ENCODE assay signal across 25 cellular contexts in genomic region chr16:77738706-77739105, GRCh38. TPM values are rescaled to one million over a fixed set of nuclear protein-coding genes. Genes with fewer than 3 reads are reported as not detected.
DNase-seq lines count a peak whose midpoint lies in the region; ATAC-seq and TF ChIP-seq lines count a peak whose summit lies in the region.
"Had no signal": no experiment of that assay in that cellular context is flagged by ENCODE, and none has a peak within 500 bp of the region (broad histone marks: within the 10 kb centered on the region; RNA-seq: fewer than 3 reads in every experiment).

No MANE protein-coding gene starts in this region.

- no peak overlapping the region for H4K91ac ChIP-seq in IMR-90 (ENCODE audit: insufficient read depth, low read depth, low read length)

- no peak overlapping the region for H3K4ac ChIP-seq in IMR-90 (ENCODE audit: low read depth, low read length)

- in situ Hi-C loops in IMR-90 (cut with MboI; ENCODE audit: low sequenced_read_pairs): no loop called here

- WGBS in IMR-90 (ENCODE audit: extremely low coverage in 2 of 2, insufficient read length in 1 of 2), 2 experiments: no CpG with 5 or more reads among the region's 7 CpGs

- POLR2A ChIA-PET in IMR-90 (lab: Charles Lee; ENCODE audit: unreplicated experiment): no interaction called here
- POLR2A ChIA-PET in WTC11 (lab: Charles Lee): no interaction called here
- POLR2A ChIA-PET in OCI-LY7 (lab: Charles Lee): interaction anchor here (1.0 kb wide), 1 partner anchor 66 kb away, joined by 3 read pairs; no protein-coding TSS in a partner anchor

- peak overlapping the region; percentile 32; the same call in 1 of the 2 replicates for H4K5ac ChIP-seq in IMR-90 (ENCODE audit: low read depth, low read length)

- no peak overlapping the region for H4K8ac ChIP-seq in IMR-90 (ENCODE audit: low read depth in 2 of 2, low read length in 2 of 2)

- H3K4me3 Mint-ChIP-seq in WTC11: no peak overlapping the region
- H3K4me3 Mint-ChIP-seq: CD8-positive, alpha-beta T cell had no signal

- H3K23ac ChIP-seq in IMR-90 (ENCODE audit: low read depth, low read length): no peak overlapping the region

- no peak for TF ChIP-seq RAD21 in IMR-90 (IDR thresholded peaks at IDR 0.05; ENCODE audit: low read length)

- H3K27ac Mint-ChIP-seq in WTC11: peak overlapping the region; percentile 2; the same call in 1 of the 2 replicates
- H3K27ac Mint-ChIP-seq: CD8-positive, alpha-beta T cell had no signal

- no peak overlapping the region for H3K56ac ChIP-seq in IMR-90 (ENCODE audit: extremely low read depth, insufficient read depth, low read length)

- no peaks in the 10 kb centered on the region for H3K9me2 ChIP-seq in OCI-LY7 (ENCODE audit: insufficient read depth, low read length)

- H3K27me3 ChIP-seq in BLaER1 treated with 17β-estradiol and CSF1 and Interleukin-3, amounts not matched to agents 10 nM and 100 nM: peaks cover 0 to 5% (median 0%) of the 10 kb centered on the region in 11 experiments; a peak in 1 of 22 replicates
- H3K27me3 ChIP-seq in IMR-90 (ENCODE audit: control insufficient read depth, insufficient read depth, low read length): no peaks in the 10 kb centered on the region

- H2BK20ac ChIP-seq in IMR-90 (ENCODE audit: low read depth, low read length): no peak overlapping the region

- H3K14ac ChIP-seq in IMR-90 (replicated peaks; ENCODE audit: low read depth, low read length): no peak overlapping the region

- no peak overlapping the region for H2AK5ac ChIP-seq in IMR-90 (ENCODE audit: low read depth, low read length)

- CTCF ChIA-PET in IMR-90 (lab: Yijun Ruan, JAX) (interaction anchor here (1.6 kb wide), 1 partner anchor 12 kb away, joined by 3 read pairs; no protein-coding TSS in a partner anchor), WTC11 (lab: Charles Lee) (no interaction called here), OCI-LY7 (lab: Charles Lee; ENCODE audit: unreplicated experiment) (no interaction called here)

- no peaks in the 10 kb centered on the region for H3K4me1 Mint-ChIP-seq in WTC11

- no peaks in the 10 kb centered on the region for H3K79me2 ChIP-seq in OCI-LY7 (ENCODE audit: insufficient read depth, low read depth, low read length)

- H2BK15ac ChIP-seq in IMR-90 (ENCODE audit: low read depth, low read length): no peak overlapping the region

- peak overlapping the region in 1 of 11 experiments; percentile 63; a peak in 1 of 22 replicates for H3K27ac ChIP-seq in BLaER1 treated with 17β-estradiol and CSF1 and Interleukin-3, amounts not matched to agents 10 nM and 100 nM
- no peak overlapping the region for H3K27ac ChIP-seq in IMR-90 (ENCODE audit: insufficient read depth, low read length)
- H3K27ac ChIP-seq in OCI-LY7 (ENCODE audit: low read depth, low read length, poor library complexity, severe bottlenecking): no peak overlapping the region
- H3K27ac ChIP-seq: A549, C4-2B, SK-N-MC had no signal

- no peaks in the 10 kb centered on the region for H3K9me1 ChIP-seq in IMR-90 (ENCODE audit: insufficient read depth, low read length)

- H3K9me3 ChIP-seq in BLaER1 treated with 17β-estradiol and CSF1 and Interleukin-3, amounts not matched to agents 10 nM and 100 nM (replicated peaks in 1 of 11): peaks cover 9 to 21% (median 18%) of the 10 kb centered on the region in 11 experiments; a peak in 19 of 22 replicates
- no peaks in the 10 kb centered on the region for H3K9me3 ChIP-seq in IMR-90 (ENCODE audit: control insufficient read depth, insufficient read depth, low read length)
- H3K9me3 ChIP-seq in OCI-LY7 (ENCODE audit: low read length): no peaks in the 10 kb centered on the region
- H3K9me3 ChIP-seq: A549, Caco-2 had no signal

- H2AFZ ChIP-seq in IMR-90 (replicated peaks; ENCODE audit: low read length, poor library complexity): no peak overlapping the region
- no peak overlapping the region for H2AFZ ChIP-seq in OCI-LY7 (ENCODE audit: low read length)

- no peak overlapping the region for H2BK5ac ChIP-seq in IMR-90 (ENCODE audit: low read depth, low read length, poor library complexity, severe bottlenecking)

- H4K20me1 ChIP-seq in BLaER1 treated with 17β-estradiol and CSF1 and Interleukin-3, amounts not matched to agents 10 nM and 100 nM: no peaks in the 10 kb centered on the region
- H4K20me1 ChIP-seq in IMR-90 (ENCODE audit: insufficient read depth, low read length) (no peaks in the 10 kb centered on the region), OCI-LY7 (ENCODE audit: insufficient read depth, low read length) (no peaks in the 10 kb centered on the region)

- no peaks in the 10 kb centered on the region for H3K36me3 ChIP-seq in BLaER1 treated with 17β-estradiol and CSF1 and Interleukin-3, amounts not matched to agents 10 nM and 100 nM
- no peaks in the 10 kb centered on the region for H3K36me3 ChIP-seq in IMR-90 (ENCODE audit: control insufficient read depth, insufficient read depth, low read length)
- H3K36me3 ChIP-seq in OCI-LY7 (ENCODE audit: insufficient read depth, low read length): no peaks in the 10 kb centered on the region

- no peak for ATAC-seq in IMR-90 (ENCODE audit: low read depth)
- no peak for ATAC-seq in WTC11
- ATAC-seq: A549; CD8-positive, alpha-beta T cell had no signal

- H3K4me2 ChIP-seq in BLaER1 treated with 17β-estradiol and CSF1 and Interleukin-3, amounts not matched to agents 10 nM and 100 nM: peak overlapping the region in 9 of 11 experiments; percentile 40 to 64 (median 61); a peak in 13 of 22 replicates
- H3K4me2 ChIP-seq in IMR-90 (ENCODE audit: low read depth, low read length) (no peak overlapping the region), OCI-LY7 (ENCODE audit: low read length) (no peak overlapping the region)
- H3K4me2 ChIP-seq: A549 had no signal

- TF ChIP-seq CTCF in IMR-90 (conservative IDR thresholded peaks at IDR 0.05; ENCODE audit: low read depth, low read length): no peak
- TF ChIP-seq CTCF in WTC11 (IDR thresholded peaks at IDR 0.05): no peak
- TF ChIP-seq CTCF in OCI-LY7 (conservative IDR thresholded peaks at IDR 0.05; ENCODE audit: low read length): no peak

- no peak overlapping the region for H2AK9ac ChIP-seq in IMR-90 (replicated peaks; ENCODE audit: low read depth, low read length, poor library complexity)

- intact Hi-C loops in IMR-90 (cut with micrococcal nuclease) (no loop called here), OCI-LY7 (cut with micrococcal nuclease; ENCODE audit: unreplicated experiment) (no loop called here)

- DNase-seq in IMR-90: no peak
- no peak for DNase-seq in WTC11 (ENCODE audit: low spot score)
- DNase-seq in fibroblast of peridontal ligament (ENCODE audit: extremely low read depth): peak; percentile 3
- no peak for DNase-seq in NCI-H748 (lab: John Stamatoyannopoulos, UW; ENCODE audit: unreplicated experiment)
- no peak for DNase-seq in OCI-LY7 (ENCODE audit: low spot score)
- DNase-seq in cerebellar cortex (ENCODE audit: low spot score): no peak
- DNase-seq in putamen (ENCODE audit: low spot score): no peak
- DNase-seq: AML-193; Caco-2; CD8-positive, alpha-beta T cell; DMS79 treated with DMSO at 0.1 percent for 48 hours; GF-D8; GOT3; NCI-H1092 treated with DMSO at 0.1 percent for 48 hours; NCI-H1436; NCI-H187; NCI-H2081 treated with DMSO at 0.1 percent for 48 hours; NCI-H446; NCI-H524 treated with DMSO at 0.1 percent for 48 hours; SIG-M5; SW 1271 had no signal

- peaks cover 20 to 40% (median 34%) of the 10 kb centered on the region in 10 experiments; a peak in 19 of 20 replicates for H3K4me1 ChIP-seq in BLaER1 treated with 17β-estradiol and CSF1 and Interleukin-3, amounts not matched to agents 10 nM and 100 nM
- H3K4me1 ChIP-seq in IMR-90 (ENCODE audit: control insufficient read depth, insufficient read depth, low read length) (peaks cover 6% of the 10 kb centered on the region), OCI-LY7 (ENCODE audit: insufficient read depth, low read length, poor library complexity, severe bottlenecking) (no peaks in the 10 kb centered on the region)
- H3K4me1 ChIP-seq: A549, Caco-2 had no signal

- no peak for TF ChIP-seq POLR2A in IMR-90 (IDR thresholded peaks at IDR 0.05; ENCODE audit: low read depth, low read length)

- no peaks in the 10 kb centered on the region for H3K79me1 ChIP-seq in IMR-90 (ENCODE audit: low read depth in 1 of 2, low read length in 2 of 2)

- peak overlapping the region; percentile 21; the same call in 1 of the 2 replicates for H3K18ac ChIP-seq in IMR-90 (ENCODE audit: low read depth, low read length)

- dilution Hi-C loops in IMR-90 (cut with HindIII; ENCODE audit: low sequenced_read_pairs, unreplicated experiment): no loop called here

- H3K36me3 Mint-ChIP-seq in WTC11: peaks cover 8% of the 10 kb centered on the region

- H3K27me3 Mint-ChIP-seq in WTC11 (ENCODE audit: low read depth): peaks cover 3% of the 10 kb centered on the region; the same call in 1 of the 2 replicates

- no peak overlapping the region for H2BK120ac ChIP-seq in IMR-90 (ENCODE audit: low read depth, low read length)

- H3K9me3 Mint-ChIP-seq in WTC11: peaks cover 17% of the 10 kb centered on the region

- no peak overlapping the region for H3K4me3 ChIP-seq in BLaER1 treated with 17β-estradiol and CSF1 and Interleukin-3, amounts not matched to agents 10 nM and 100 nM
- no peak overlapping the region for H3K4me3 ChIP-seq in IMR-90 (ENCODE audit: insufficient read depth, low read depth, low read length)
- no peak overlapping the region for H3K4me3 ChIP-seq in OCI-LY7 (ENCODE audit: low read depth, low read length, poor library complexity, severe bottlenecking)
- H3K4me3 ChIP-seq: A549, SK-N-MC had no signal

- BruUV-seq in IMR-90 (replicated peaks; lab: Mats Ljungman, UMichigan) (no TSS peak), OCI-LY7 (replicated peaks; lab: Mats Ljungman, UMichigan) (no TSS peak)

- H3K9ac ChIP-seq in BLaER1 treated with 17β-estradiol and CSF1 and Interleukin-3, amounts not matched to agents 10 nM and 100 nM: no peak overlapping the region
- no peak overlapping the region for H3K9ac ChIP-seq in IMR-90 (ENCODE audit: low read depth, low read length)

TF ChIP-seq in WTC11, 78 proteins besides CTCF, POLR2A, EP300 and RAD21:
- no peak for TF ChIP-seq SMAD4 (CRISPR knock-in tag; IDR thresholded peaks at IDR 0.05)

RNA-seq across cellular contexts. Expression of gene NUDT7, which starts 16.4 kb away (rescaled TPM):
- total RNA-seq in IMR-90 (2012; rRNA removed): 3.9 and 4.3 TPM in 2 replicates
- 4.2 and 6.2 TPM in 2 replicates for polyA plus RNA-seq in IMR-90 (2012; rRNA removed)
- 2.2 and 3.7 TPM in 2 replicates for polyA plus RNA-seq in IMR-90 (2012; cell fraction: cytosol; rRNA removed)
- polyA plus RNA-seq in IMR-90 (2012; cell fraction: nucleus; rRNA removed; ENCODE audit: low replicate concordance): 2.4 and 5.8 TPM in 2 replicates
- 7.5 to 11.3 TPM (median 10.7 TPM) in 3 replicates for total RNA-seq in WTC11 (2021)
- total RNA-seq in OCI-LY7 (2014; rRNA removed; shearing (Covaris generic)): 4.4 and 9.1 TPM in 2 replicates
- 22.1 and 28.5 TPM in 2 replicates for total RNA-seq in OCI-LY7 (2022)

RNA-seq across cellular contexts. Expression of gene VAT1L, which starts 49.7 kb away (rescaled TPM):
- 18.1 and 18.5 TPM in 2 replicates for total RNA-seq in IMR-90 (2012; rRNA removed)
- 14.1 and 15.4 TPM in 2 replicates for polyA plus RNA-seq in IMR-90 (2012; rRNA removed)
- 7.3 TPM in 2 replicates for polyA plus RNA-seq in IMR-90 (2012; cell fraction: cytosol; rRNA removed)
- polyA plus RNA-seq in IMR-90 (2012; cell fraction: nucleus; rRNA removed; ENCODE audit: low replicate concordance): 2.4 and 9.5 TPM in 2 replicates
- total RNA-seq in WTC11 (2021): 19.1 to 22.2 TPM (median 22.0 TPM) in 3 replicates
- not detected in 2 replicates for total RNA-seq in OCI-LY7 (2014; rRNA removed; shearing (Covaris generic))
- total RNA-seq in OCI-LY7 (2022): not detected in 2 replicates
- total RNA-seq: Caco-2; CD8-positive, alpha-beta T cell had no signal
- polyA plus RNA-seq: A549 had no signal

Comparison
In these comparisons a context has a peak if more than half of its experiments do, and no peak if none do; other contexts are left out.
1. H3K4me2 ChIP-seq: peak in BLaER1 treated with 17β-estradiol and CSF1 and Interleukin-3, amounts not matched to agents 10 nM and 100 nM (9 of 11); none in IMR-90 (single experiment) and OCI-LY7 (single experiment).
2. RNA of gene VAT1L, which starts 49.7 kb away (total RNA-seq): 19.1 to 22.2 TPM in WTC11 and 18.1 to 18.5 TPM in IMR-90; not detected in OCI-LY7; every median in the first group is over 10 times any median in the second.